In the genomic region with DNA sequence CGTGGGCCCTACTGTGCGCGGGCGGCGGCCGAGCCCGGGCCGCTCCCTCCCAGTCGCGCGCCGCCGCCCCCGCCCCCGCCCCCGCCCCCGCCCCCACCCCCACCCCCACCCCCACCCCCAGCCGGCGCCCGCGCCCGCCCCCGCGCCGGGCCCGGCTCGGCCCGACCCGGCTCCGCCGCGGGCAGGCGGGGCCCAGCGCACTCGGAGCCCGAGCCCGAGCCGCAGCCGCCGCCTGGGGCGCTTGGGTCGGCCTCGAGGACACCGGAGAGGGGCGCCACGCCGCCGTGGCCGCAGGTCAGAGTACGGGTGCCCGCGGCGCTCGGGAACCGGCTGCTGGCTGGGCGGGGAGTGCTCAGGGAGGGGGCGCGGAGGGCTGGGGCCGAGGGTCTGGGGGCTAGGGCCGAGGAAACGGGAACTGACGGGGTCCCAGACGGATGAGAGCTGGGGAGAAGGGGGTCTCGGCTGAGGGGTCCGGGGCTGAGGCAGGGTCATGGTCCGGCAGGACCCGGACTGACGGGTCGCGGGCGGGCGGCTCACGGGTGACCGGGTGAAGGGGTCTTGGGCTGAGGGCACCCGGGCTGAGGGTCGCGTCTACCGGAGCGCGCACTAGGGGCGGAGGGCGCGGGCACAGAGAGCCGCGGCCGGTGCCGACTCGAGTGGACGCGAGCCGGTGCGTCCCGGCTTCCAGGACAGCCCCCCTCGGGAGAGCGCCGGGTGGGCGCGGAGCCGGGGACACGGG, we compare ENCODE assay signal across 8 cellular contexts. TPM values are rescaled to one million over a fixed set of nuclear protein-coding genes. Genes with fewer than 3 reads are reported as not detected.
A peak's percentile ranks its signal among the peaks of the same experiment; 100 is the strongest.
DNase-seq lines count a peak whose midpoint lies in the region; ATAC-seq, FAIRE-seq and TF ChIP-seq lines count a peak whose summit lies in the region.

No MANE protein-coding gene starts in this region.

- H3K4me1 ChIP-seq in CD8-positive, alpha-beta memory T cell (ENCODE audit: insufficient read depth, low read length): no peaks in the 10 kb centered on the region
- peaks cover 0 to 6% of the 10 kb centered on the region in 2 experiments; a peak in 1 of 5 replicates for H3K4me1 ChIP-seq in K562 (replicated peaks in 1 of 2; ENCODE audit: control insufficient read depth in 2 of 2, insufficient read depth in 2 of 2, low read length in 2 of 2)

- no peak overlapping the region for H3K27ac ChIP-seq in CD8-positive, alpha-beta memory T cell (ENCODE audit: low read depth, low read length)
- no peak overlapping the region for H3K27ac ChIP-seq in K562 (ENCODE audit: extremely low read depth, low read depth, low read length)

- H3K36me3 Mint-ChIP-seq in CD8-positive, alpha-beta memory T cell: no peaks in the 10 kb centered on the region
- H3K36me3 Mint-ChIP-seq in stimulated activated memory B cell treated with anti-CD40 and anti-IgM and Interleukin-4, amounts not matched to agents 10 μg/mL and 1 μg/mL and 100 μg/mL, for 72 hours: no peaks in the 10 kb centered on the region

- H2AFZ ChIP-seq in K562 (ENCODE audit: low read depth, low read length): no peak overlapping the region

- BruUV-seq in K562 (replicated peaks; lab: Mats Ljungman, UMichigan): no TSS peak

- H3K36me3 ChIP-seq in CD8-positive, alpha-beta memory T cell (ENCODE audit: insufficient read depth, low read length): no peaks in the 10 kb centered on the region
- H3K36me3 ChIP-seq in K562 (ENCODE audit: control insufficient read depth, insufficient read depth, low read length): no peaks in the 10 kb centered on the region

- peak overlapping the region in 5 of 7 donors; percentile 14 to 64 (median 46) for H3K4me3 Mint-ChIP-seq in CD8-positive, alpha-beta memory T cell
- H3K4me3 Mint-ChIP-seq in stimulated activated memory B cell treated with anti-CD40 and anti-IgM and Interleukin-4, amounts not matched to agents 10 μg/mL and 1 μg/mL and 100 μg/mL, for 72 hours: peak overlapping the region; percentile 68

- no peak for TF ChIP-seq POLR2A in K562 (conservative IDR thresholded peaks at IDR 0.05)

- H3K79me2 ChIP-seq in K562 (ENCODE audit: control insufficient read depth, insufficient read depth, low read length): no peaks in the 10 kb centered on the region

- TF ChIP-seq CTCF in K562 (IDR thresholded peaks at IDR 0.05 in 2 of 3, conservative IDR thresholded peaks at IDR 0.05 in 1 of 3; ENCODE audit: insufficient read depth in 2 of 3, low read depth in 1 of 3, low read length in 3 of 3): no peak

- H4K20me1 ChIP-seq in K562 (replicated peaks; ENCODE audit: control insufficient read depth, insufficient read depth, low read length): no peaks in the 10 kb centered on the region

- 26% methylated on average over 25 of the region's 100 CpGs for WGBS in K562 (ENCODE audit: insufficient coverage, low coverage, missing lambda C conversion rate)

- no peaks in the 10 kb centered on the region for H3K9me3 ChIP-seq in CD8-positive, alpha-beta memory T cell (ENCODE audit: low read length)
- H3K9me3 ChIP-seq in K562 (replicated peaks; ENCODE audit: control insufficient read depth, insufficient read depth, low read depth, low read length): no peaks in the 10 kb centered on the region

- no peak overlapping the region for H3K9ac ChIP-seq in K562 (ENCODE audit: insufficient read depth in 1 of 2, low read depth in 2 of 2, low read length in 2 of 2)

- no peak overlapping the region for H3K4me3 ChIP-seq in CD8-positive, alpha-beta memory T cell (ENCODE audit: low read length)
- H3K4me3 ChIP-seq in K562: no peak overlapping the region

- DNase-seq in CD8-positive, alpha-beta memory T cell: no peak
- DNase-seq in HTR-8/SVneo (ENCODE audit: insufficient read length, low spot score) (peak; percentile 23), K562 (ENCODE audit: extremely low read depth in 1 of 4, low spot score in 3 of 4) (no peak), iPS-NIHi7 (ENCODE audit: extremely low spot score) (peak; percentile 64), NCI-H1694 (lab: John Stamatoyannopoulos, UW) (no peak), Ammon's horn (ENCODE audit: low spot score) (no peak)

- no peaks in the 10 kb centered on the region for H3K9me1 ChIP-seq in K562 (ENCODE audit: control insufficient read depth, insufficient read depth, low read length)

- H3K9me3 Mint-ChIP-seq in CD8-positive, alpha-beta memory T cell: peaks cover 0 to 5% (median 0%) of the 10 kb centered on the region in 5 donors
- H3K9me3 Mint-ChIP-seq in stimulated activated memory B cell treated with anti-CD40 and anti-IgM and Interleukin-4, amounts not matched to agents 10 μg/mL and 1 μg/mL and 100 μg/mL, for 72 hours: no peaks in the 10 kb centered on the region

- peaks cover 4% of the 10 kb centered on the region for H3K27me3 ChIP-seq in CD8-positive, alpha-beta memory T cell (ENCODE audit: insufficient read depth, low read length, poor library complexity, severe bottlenecking)
- peaks cover 0 to 9% of the 10 kb centered on the region in 2 experiments; a peak in 3 of 5 replicates for H3K27me3 ChIP-seq in K562 (ENCODE audit: control insufficient read depth in 2 of 2, insufficient read depth in 2 of 2, low read length in 2 of 2)

- TF ChIP-seq RAD21 in K562 (CRISPR knock-in tag; conservative IDR thresholded peaks at IDR 0.05 in 1 of 2, IDR thresholded peaks at IDR 0.05 in 1 of 2): no peak

- CTCF ChIA-PET in CD8-positive, alpha-beta memory T cell (lab: Charles Lee): no interaction called here
- CTCF ChIA-PET in K562 (lab: Yijun Ruan, JAX; ENCODE audit: low intra/inter-chr PET ratio): no interaction called here

- ATAC-seq in K562: no peak
- ATAC-seq in stimulated activated memory B cell treated with anti-CD40 and anti-IgM and Interleukin-4, amounts not matched to agents 10 μg/mL and 1 μg/mL and 100 μg/mL, for 72 hours: peak; percentile 66
- ATAC-seq in HG03571 (IDR thresholded peaks at IDR 0.05; ENCODE audit: unreplicated experiment): no peak

- POLR2A ChIA-PET in CD8-positive, alpha-beta memory T cell (lab: Charles Lee): no interaction called here
- POLR2A ChIA-PET in K562 (lab: Yijun Ruan, JAX): no interaction called here

- peaks cover 4 to 13% (median 12%) of the 10 kb centered on the region in 3 donors for H3K4me1 Mint-ChIP-seq in CD8-positive, alpha-beta memory T cell
- peaks cover 10% of the 10 kb centered on the region for H3K4me1 Mint-ChIP-seq in stimulated activated memory B cell treated with anti-CD40 and anti-IgM and Interleukin-4, amounts not matched to agents 10 μg/mL and 1 μg/mL and 100 μg/mL, for 72 hours

- peaks cover 28 to 62% of the 10 kb centered on the region in 2 donors for H3K27me3 Mint-ChIP-seq in CD8-positive, alpha-beta memory T cell
- H3K27me3 Mint-ChIP-seq in stimulated activated memory B cell treated with anti-CD40 and anti-IgM and Interleukin-4, amounts not matched to agents 10 μg/mL and 1 μg/mL and 100 μg/mL, for 72 hours: peaks cover 52% of the 10 kb centered on the region

- no peak for FAIRE-seq in HTR-8/SVneo (lab: Jason Lieb, UNC)
- no peak for FAIRE-seq in K562 (lab: Jason Lieb, UNC)

- intact Hi-C loops in K562 (cut with micrococcal nuclease): no loop called here

- no peak overlapping the region for H3K27ac Mint-ChIP-seq in CD8-positive, alpha-beta memory T cell
- H3K27ac Mint-ChIP-seq in stimulated activated memory B cell treated with anti-CD40 and anti-IgM and Interleukin-4, amounts not matched to agents 10 μg/mL and 1 μg/mL and 100 μg/mL, for 72 hours: peak overlapping the region; percentile 27

- in situ Hi-C loops in K562 (cut with MboI): no loop called here

- no peak overlapping the region for H3K4me2 ChIP-seq in K562 (ENCODE audit: insufficient read depth, low read length)

- TF ChIP-seq EP300 in K562 (IDR thresholded peaks at IDR 0.05; ENCODE audit: low read length): no peak

TF ChIP-seq in K562, 482 proteins besides CTCF, POLR2A, EP300 and RAD21:
- TF ChIP-seq PCBP1 (IDR thresholded peaks at IDR 0.05; ENCODE audit: low read depth, low read length, poor library complexity, severe bottlenecking): peak; percentile 2
- TF ChIP-seq, protein P1, sequence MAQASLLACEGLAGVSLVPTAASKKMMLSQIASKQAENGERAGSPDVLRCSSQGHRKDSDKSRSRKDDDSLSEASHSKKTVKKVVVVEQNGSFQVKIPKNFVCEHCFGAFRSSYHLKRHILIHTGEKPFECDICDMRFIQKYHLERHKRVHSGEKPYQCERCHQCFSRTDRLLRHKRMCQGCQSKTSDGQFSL (CRISPR knock-in tag; IDR thresholded peaks at IDR 0.05): no peak
- TF ChIP-seq, protein P1 (tag; IDR thresholded peaks at IDR 0.05): no peak
TF ChIP-seq in K562: peak in this region for 1.

RNA-seq across cellular contexts. Expression of a gene that starts 1.0 kb away (rescaled TPM):
- under 1 TPM; 0.66 to 0.74 TPM for total RNA-seq in CD8-positive, alpha-beta memory T cell
- polyA plus RNA-seq in CD8-positive, alpha-beta memory T cell: not detected
- total RNA-seq in K562 (2011; cell fraction: chromatin; rRNA removed; ENCODE audit: low replicate concordance): not detected in 2 replicates
- not detected in 2 replicates for total RNA-seq in K562 (2011; cell fraction: nucleolus; rRNA removed)
- total RNA-seq in K562 (2011; cell fraction: nucleoplasm; rRNA removed): not detected in 2 replicates
- total RNA-seq in K562 (2014; rRNA removed): not detected in 2 replicates
- not detected in 2 replicates for total RNA-seq in K562 (2014; rRNA removed; fragmentation: Illumina TruSeq; extraction: Trizol)
- not detected in 2 replicates for total RNA-seq in K562 (2015; rRNA removed; fragmentation: Illumina TruSeq; extraction: Trizol)
- 0.38 TPM in 1 of 2 replicates, not detected in the other for total RNA-seq in K562 (2021)
- polyA plus RNA-seq in K562 (2011; rRNA removed): not detected in 2 replicates
- polyA plus RNA-seq in K562 (2011; cell fraction: cytosol; rRNA removed): not detected in 2 replicates
- polyA plus RNA-seq in K562 (2011; cell fraction: nucleus; rRNA removed): not detected in 2 replicates
- polyA plus RNA-seq in K562 (2012): 0.21 TPM in 1 of 2 replicates, not detected in the other
- not detected in 2 replicates for polyA plus RNA-seq in K562 (2014; fragmentation: Illumina TruSeq; extraction: Trizol)
- not detected for polyA plus RNA-seq in K562 (2014; fragmentation: Nextera tagmentation; extraction: Ambion mirVana)
- not detected in 2 replicates for polyA plus RNA-seq in K562 (2014; rRNA removed)
- polyA minus RNA-seq in K562 (2011; rRNA and poly(A)+ RNA removed): not detected in 2 replicates
- not detected in 2 replicates for polyA minus RNA-seq in K562 (2011; cell fraction: cytosol; rRNA and poly(A)+ RNA removed)
- 0.13 TPM in 1 of 2 replicates, not detected in the other for polyA minus RNA-seq in K562 (2011; cell fraction: nucleus; rRNA and poly(A)+ RNA removed)

Comparison
In these comparisons a context has a peak if more than half of its experiments do, and no peak if none do; other contexts are left out.
1. DNase-seq: peak in HTR-8/SVneo (single experiment) and iPS-NIHi7 (single experiment); none in CD8-positive, alpha-beta memory T cell (0 of 5), K562 (0 of 4), NCI-H1694 (single experiment) and Ammon's horn (single experiment).